8 cellular contexts compared by ENCODE assay signal in the genomic region with DNA sequence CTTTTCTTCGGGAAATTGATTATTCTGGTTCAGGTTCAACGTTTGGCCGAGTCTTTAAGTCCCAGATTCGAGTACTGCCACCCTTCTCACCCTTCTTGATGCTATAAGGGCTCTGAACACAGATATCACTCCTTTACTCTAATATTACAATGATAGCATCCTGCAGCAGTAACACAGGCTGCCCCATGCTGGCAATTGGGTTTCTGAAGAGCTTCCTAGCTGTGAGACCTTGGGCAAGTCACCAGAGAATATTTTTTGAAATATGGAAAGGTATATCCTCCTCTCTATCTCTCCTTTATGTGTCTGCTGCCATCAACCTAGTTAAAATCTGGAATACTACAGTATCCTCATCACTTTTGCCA. TPM values are rescaled to one million over a fixed set of nuclear protein-coding genes. Genes with fewer than 3 reads are reported as not detected.
A peak's percentile ranks its signal among the peaks of the same experiment; 100 is the strongest.
DNase-seq lines count a peak whose midpoint lies in the region; ATAC-seq and TF ChIP-seq lines count a peak whose summit lies in the region.

No MANE protein-coding gene starts in this region.

- H3K27ac Mint-ChIP-seq in CD4-positive, CD25-positive, alpha-beta regulatory T cell = peak overlapping the region; percentile 84 to 91 (median 91)
- H3K27ac Mint-ChIP-seq in stimulated activated memory B cell treated with anti-CD40 and anti-IgM and Interleukin-4, amounts not matched to agents 10 μg/mL and 1 μg/mL and 100 μg/mL, for 72 hours = peak overlapping the region; percentile 89

- H3K9ac ChIP-seq in HUES64 (ENCODE audit: low read depth, low read length) = 0 out of 2 replicates have a peak overlapping the region, but pooled peaks have one; percentile 3

- intact Hi-C loops in esophagus squamous epithelium (cut with DNase I) (no loop called here), head of caudate nucleus (cut with DNase I) (no loop called here)

- no peak for TF ChIP-seq POLR2A in esophagus squamous epithelium (IDR thresholded peaks at IDR 0.05)

- peak in 1 of 2 donors; percentile 8 for ATAC-seq in CD4-positive, CD25-positive, alpha-beta regulatory T cell (ENCODE audit: low read depth in 2 of 2)
- ATAC-seq in GM21381 (IDR thresholded peaks at IDR 0.05; ENCODE audit: unreplicated experiment) = peak; percentile 34
- peak; percentile 8 for ATAC-seq in stimulated activated memory B cell treated with anti-CD40 and anti-IgM and Interleukin-4, amounts not matched to agents 10 μg/mL and 1 μg/mL and 100 μg/mL, for 72 hours

- no peak for TF ChIP-seq CTCF in esophagus squamous epithelium (IDR thresholded peaks at IDR 0.05)
- TF ChIP-seq CTCF in RWPE1 (conservative IDR thresholded peaks at IDR 0.05; ENCODE audit: low read depth) = no peak

- H3K9me3 ChIP-seq in CD4-positive, CD25-positive, alpha-beta regulatory T cell (ENCODE audit: control insufficient read depth in 2 of 2, low read length in 2 of 2) = no peaks in the 10 kb centered on the region
- H3K9me3 ChIP-seq in HUES64 (ENCODE audit: insufficient read depth, low read depth, low read length) (no peaks in the 10 kb centered on the region), esophagus squamous epithelium (no peaks in the 10 kb centered on the region)

- peaks cover 0 to 30% (median 18%) of the 10 kb centered on the region in 4 donors for H3K4me1 Mint-ChIP-seq in CD4-positive, CD25-positive, alpha-beta regulatory T cell
- H3K4me1 Mint-ChIP-seq in stimulated activated memory B cell treated with anti-CD40 and anti-IgM and Interleukin-4, amounts not matched to agents 10 μg/mL and 1 μg/mL and 100 μg/mL, for 72 hours = peaks cover 21% of the 10 kb centered on the region

- H3K36me3 Mint-ChIP-seq in CD4-positive, CD25-positive, alpha-beta regulatory T cell = no peaks in the 10 kb centered on the region
- no peaks in the 10 kb centered on the region for H3K36me3 Mint-ChIP-seq in stimulated activated memory B cell treated with anti-CD40 and anti-IgM and Interleukin-4, amounts not matched to agents 10 μg/mL and 1 μg/mL and 100 μg/mL, for 72 hours

- CTCF ChIA-PET in RWPE1 (lab: Yijun Ruan, JAX) = interaction anchor here (0.6 kb wide), 1 partner anchor 617 kb away, joined by 3 read pairs; no protein-coding TSS in a partner anchor

- H3K4me1 ChIP-seq in CD4-positive, CD25-positive, alpha-beta regulatory T cell (ENCODE audit: control insufficient read depth, insufficient read depth, low read length, poor library complexity, severe bottlenecking) = no peaks in the 10 kb centered on the region
- no peaks in the 10 kb centered on the region for H3K4me1 ChIP-seq in HUES64 (ENCODE audit: insufficient read depth, low read length)
- H3K4me1 ChIP-seq in esophagus squamous epithelium = peaks cover 0 to 9% (median 0%) of the 10 kb centered on the region in 3 donors

- 2% methylated on average over 4 of the region's 4 CpGs for WGBS in HUES64
- 0 to 28% methylated on average over 4 of the region's 4 CpGs for WGBS in esophagus squamous epithelium, 2 donors

- H3K36me3 ChIP-seq in CD4-positive, CD25-positive, alpha-beta regulatory T cell (ENCODE audit: control insufficient read depth, insufficient read depth, low read length) = no peaks in the 10 kb centered on the region
- H3K36me3 ChIP-seq in HUES64 (ENCODE audit: insufficient read depth, low read length) (no peaks in the 10 kb centered on the region), esophagus squamous epithelium (no peaks in the 10 kb centered on the region)

- POLR2A ChIA-PET in RWPE1 (lab: Yijun Ruan, JAX; ENCODE audit: low non-redundant PET) = no interaction called here

- peaks cover 0 to 2% (median 0%) of the 10 kb centered on the region in 7 donors for H3K9me3 Mint-ChIP-seq in CD4-positive, CD25-positive, alpha-beta regulatory T cell
- H3K9me3 Mint-ChIP-seq in stimulated activated memory B cell treated with anti-CD40 and anti-IgM and Interleukin-4, amounts not matched to agents 10 μg/mL and 1 μg/mL and 100 μg/mL, for 72 hours = no peaks in the 10 kb centered on the region

- H3K4me3 Mint-ChIP-seq in CD4-positive, CD25-positive, alpha-beta regulatory T cell = peak overlapping the region; percentile 94 to 99 (median 96)
- peak overlapping the region; percentile 91 for H3K4me3 Mint-ChIP-seq in stimulated activated memory B cell treated with anti-CD40 and anti-IgM and Interleukin-4, amounts not matched to agents 10 μg/mL and 1 μg/mL and 100 μg/mL, for 72 hours

- no peaks in the 10 kb centered on the region for H3K27me3 ChIP-seq in CD4-positive, CD25-positive, alpha-beta regulatory T cell (ENCODE audit: control insufficient read depth, insufficient read depth, low read length)
- no peaks in the 10 kb centered on the region for H3K27me3 ChIP-seq in HUES64 (ENCODE audit: insufficient read depth, low read length)
- no peaks in the 10 kb centered on the region for H3K27me3 ChIP-seq in esophagus squamous epithelium

- no peak for DNase-seq in CD4-positive, CD25-positive, alpha-beta regulatory T cell
- no peak for DNase-seq in esophagus squamous epithelium (lab: John Stamatoyannopoulos, UW)
- DNase-seq in RWPE1 (ENCODE audit: low spot score) = no peak
- DNase-seq in head of caudate nucleus = no peak
- DNase-seq in NCI-H774 (lab: John Stamatoyannopoulos, UW) = no peak

- H3K27ac ChIP-seq in CD4-positive, CD25-positive, alpha-beta regulatory T cell (ENCODE audit: insufficient read depth, low read length, poor library complexity, severe bottlenecking) = no peak overlapping the region
- H3K27ac ChIP-seq in HUES64 (ENCODE audit: low read depth, low read length) = no peak overlapping the region
- H3K27ac ChIP-seq in esophagus squamous epithelium = peak overlapping the region in 1 of 4 donors; percentile 75
- no peak overlapping the region for H3K27ac ChIP-seq in RWPE1

- no peaks in the 10 kb centered on the region for H3K27me3 Mint-ChIP-seq in CD4-positive, CD25-positive, alpha-beta regulatory T cell
- no peaks in the 10 kb centered on the region for H3K27me3 Mint-ChIP-seq in stimulated activated memory B cell treated with anti-CD40 and anti-IgM and Interleukin-4, amounts not matched to agents 10 μg/mL and 1 μg/mL and 100 μg/mL, for 72 hours

- H3K4me3 ChIP-seq in CD4-positive, CD25-positive, alpha-beta regulatory T cell (ENCODE audit: low read depth, low read length) = peak overlapping the region; percentile 82
- peak overlapping the region; percentile 70 for H3K4me3 ChIP-seq in HUES64 (ENCODE audit: low read length)
- peak overlapping the region; percentile 53 to 66 (median 60) for H3K4me3 ChIP-seq in esophagus squamous epithelium

RNA-seq across cellular contexts. Expression of a gene that starts 0.3 kb away (rescaled TPM):
- total RNA-seq in CD4-positive, CD25-positive, alpha-beta regulatory T cell = 7.2 TPM
- 1 to 10 TPM; 1.8 to 5.6 (median 3.9) TPM for polyA plus RNA-seq in CD4-positive, CD25-positive, alpha-beta regulatory T cell
- polyA plus RNA-seq in HUES64 (2013, experiment 1 of 2) = 2.8 TPM
- polyA plus RNA-seq in HUES64 (2013, experiment 2 of 2) = 2.7 TPM
- total RNA-seq in esophagus squamous epithelium = 1 to 10 TPM; 1.0 to 3.2 (median 2.4) TPM
